In genomic region chr9:33049680-33050361, GRCh38 we compare ENCODE assay signal across 10 cellular contexts. TPM values are rescaled to one million over a fixed set of nuclear protein-coding genes. Genes with fewer than 3 reads are reported as not detected.
DNase-seq lines count a peak whose midpoint lies in the region; ATAC-seq and TF ChIP-seq lines count a peak whose summit lies in the region.
"Had no signal": no experiment of that assay in that cellular context is flagged by ENCODE, and none has a peak within 500 bp of the region (broad histone marks: within the 10 kb centered on the region; RNA-seq: fewer than 3 reads in every experiment).

No MANE protein-coding gene starts in this region.

- H3K4me1 ChIP-seq in foreskin keratinocyte, result no peaks in the 10 kb centered on the region

- H3K36me3 Mint-ChIP-seq in activated naive CD8-positive, alpha-beta T cell treated with anti-CD3 and anti-CD28 coated beads for 36 hours, result peaks cover 29% of the 10 kb centered on the region

- ATAC-seq in GM18858 (IDR thresholded peaks at IDR 0.05; ENCODE audit: unreplicated experiment) (peak; percentile 84), GM21360 (IDR thresholded peaks at IDR 0.05; ENCODE audit: unreplicated experiment) (peak; percentile 74), HG03095 (IDR thresholded peaks at IDR 0.05; ENCODE audit: unreplicated experiment) (peak; percentile 86), foreskin keratinocyte (no peak)

- peak overlapping the region; percentile 10 for H3K27ac Mint-ChIP-seq in activated naive CD8-positive, alpha-beta T cell treated with anti-CD3 and anti-CD28 coated beads for 36 hours
- H3K27ac Mint-ChIP-seq: T-helper 1 cell treated with Interleukin-12 subunit alpha and Interleukin-12 subunit beta and Interleukin-4 antibody, amounts not matched to agents 30 μg/mL and 1 μg/mL, for 36 hours had no signal

- TF ChIP-seq CTCF in foreskin keratinocyte (conservative IDR thresholded peaks at IDR 0.05), result no peak

- peaks cover 8% of the 10 kb centered on the region for H3K4me1 Mint-ChIP-seq in activated naive CD8-positive, alpha-beta T cell treated with anti-CD3 and anti-CD28 coated beads for 36 hours

- H3K27me3 ChIP-seq in foreskin keratinocyte, result no peaks in the 10 kb centered on the region
- H3K27me3 ChIP-seq: stomach had no signal

- H3K4me3 Mint-ChIP-seq in activated naive CD8-positive, alpha-beta T cell treated with anti-CD3 and anti-CD28 coated beads for 36 hours, result no peak overlapping the region
- H3K4me3 Mint-ChIP-seq: T-helper 1 cell treated with Interleukin-12 subunit alpha and Interleukin-12 subunit beta and Interleukin-4 antibody, amounts not matched to agents 30 μg/mL and 1 μg/mL, for 36 hours had no signal

- DNase-seq in activated naive CD8-positive, alpha-beta T cell treated with anti-CD3 and anti-CD28 coated beads for 36 hours, result no peak
- DNase-seq in foreskin keratinocyte (no peak), NCI-H1930 (lab: John Stamatoyannopoulos, UW) (no peak), LoVo (ENCODE audit: low spot score) (no peak), NCI-H82 treated with DMSO at 0.1 percent for 48 hours (lab: John Stamatoyannopoulos, UW; ENCODE audit: unreplicated experiment) (no peak)
- DNase-seq: stomach had no signal

- H3K27me3 Mint-ChIP-seq in activated naive CD8-positive, alpha-beta T cell treated with anti-CD3 and anti-CD28 coated beads for 36 hours, result no peaks in the 10 kb centered on the region

- no peaks in the 10 kb centered on the region for H3K9me3 Mint-ChIP-seq in activated naive CD8-positive, alpha-beta T cell treated with anti-CD3 and anti-CD28 coated beads for 36 hours
- H3K9me3 Mint-ChIP-seq: T-helper 1 cell treated with Interleukin-12 subunit alpha and Interleukin-12 subunit beta and Interleukin-4 antibody, amounts not matched to agents 30 μg/mL and 1 μg/mL, for 36 hours had no signal

- H3K27ac ChIP-seq in foreskin keratinocyte, result no peak overlapping the region
- H3K27ac ChIP-seq: stomach had no signal

RNA-seq across cellular contexts. Expression of gene DNAJA1, which starts 24.7 kb away (rescaled TPM):
- total RNA-seq in activated naive CD8-positive, alpha-beta T cell treated with anti-CD3 and anti-CD28 coated beads for 36 hours, result 100 to 1,000 TPM; 222 to 223 TPM
- 137 and 170 TPM in 2 replicates for total RNA-seq in foreskin keratinocyte
- polyA plus RNA-seq in foreskin keratinocyte, result 116 and 146 TPM in 2 replicates

RNA-seq across cellular contexts. Expression of gene SMU1, which starts 26.7 kb away (rescaled TPM):
- 10 to 100 TPM; 27.0 to 28.9 TPM for total RNA-seq in activated naive CD8-positive, alpha-beta T cell treated with anti-CD3 and anti-CD28 coated beads for 36 hours
- 22.9 and 24.8 TPM in 2 replicates for total RNA-seq in foreskin keratinocyte
- 11.0 and 13.0 TPM in 2 replicates for polyA plus RNA-seq in foreskin keratinocyte

RNA-seq across cellular contexts. Expression of gene APTX, which starts 48.4 kb away (rescaled TPM):
- 10 to 100 TPM; 55.4 to 59.1 TPM for total RNA-seq in activated naive CD8-positive, alpha-beta T cell treated with anti-CD3 and anti-CD28 coated beads for 36 hours
- 58.2 and 66.3 TPM in 2 replicates for total RNA-seq in foreskin keratinocyte
- 51.3 and 62.5 TPM in 2 replicates for polyA plus RNA-seq in foreskin keratinocyte
